8 cellular contexts compared by ENCODE assay signal in genomic region chr2:241844066-241844728, GRCh38. TPM values are rescaled to one million over a fixed set of nuclear protein-coding genes. Genes with fewer than 3 reads are reported as not detected.
DNase-seq lines count a peak whose midpoint lies in the region; ATAC-seq, FAIRE-seq and TF ChIP-seq lines count a peak whose summit lies in the region.

No MANE protein-coding gene starts in this region.

- H3K27me3 ChIP-seq in right lobe of liver, result no peaks in the 10 kb centered on the region

- peak overlapping the region in 1 of 3 donors; percentile 2 for H3K27ac ChIP-seq in right lobe of liver

- 27% methylated on average over 5 of the region's 65 CpGs for WGBS in right lobe of liver (ENCODE audit: insufficient coverage, low coverage, low lambda C conversion rate, missing lambda C conversion rate)

- H3K4me3 ChIP-seq in AG10803 (ENCODE audit: low read length) (peak overlapping the region; percentile 41), choroid plexus epithelial cell (ENCODE audit: low read depth, low read length) (peak overlapping the region; percentile 44), right lobe of liver (peak overlapping the region in 2 of 3 donors; percentile 26 to 42)

- peak; percentile 87 to 90 (median 89) for ATAC-seq in right lobe of liver

- peak; percentile 26 for DNase-seq in AG10803 (ENCODE audit: low read depth)
- no peak for DNase-seq in HTR-8/SVneo (ENCODE audit: insufficient read length, low spot score)
- peak; percentile 83 for DNase-seq in activated CD4-positive, CD25-positive, alpha-beta regulatory T cell treated with anti-CD3 and anti-CD28 coated beads, Interleukin-2, amount 50 U/mL, for 72 hours
- peak; percentile 33 for DNase-seq in choroid plexus epithelial cell (ENCODE audit: low read depth)
- peak; percentile 73 to 83 (median 73) for DNase-seq in right lobe of liver
- DNase-seq in stimulated activated CD4-positive, alpha-beta T cell treated with anti-CD3 and anti-CD28 coated beads, TNF-alpha, amount 100 ng/mL, for 4 hours (ENCODE audit: low read depth in 3 of 3), result peak; percentile 70 to 72 (median 72)
- no peak for DNase-seq in NCI-H446 treated with DMSO at 0.1 percent for 48 hours (lab: John Stamatoyannopoulos, UW)

- intact Hi-C loops in right lobe of liver (cut with DNase I), result no loop called here

- no peak for TF ChIP-seq CTCF in AG10803 (conservative IDR thresholded peaks at IDR 0.05; ENCODE audit: low read length)
- no peak for TF ChIP-seq CTCF in choroid plexus epithelial cell (conservative IDR thresholded peaks at IDR 0.05; ENCODE audit: low read depth, low read length)
- peak in 1 of 4 donors; percentile 25 for TF ChIP-seq CTCF in right lobe of liver (IDR thresholded peaks at IDR 0.05)

- no peaks in the 10 kb centered on the region for H3K9me3 ChIP-seq in right lobe of liver

- H3K4me1 ChIP-seq in right lobe of liver, result peaks cover 0 to 6% (median 2%) of the 10 kb centered on the region in 4 donors

- TF ChIP-seq POLR2A in GM19193 (IDR thresholded peaks at IDR 0.05; ENCODE audit: extremely low read depth, insufficient read depth, insufficient read length) (peak; percentile 51), right lobe of liver (IDR thresholded peaks at IDR 0.05) (peak; percentile 40)

- no peaks in the 10 kb centered on the region for H3K36me3 ChIP-seq in right lobe of liver

- peak; percentile 16 for FAIRE-seq in HTR-8/SVneo (lab: Jason Lieb, UNC)

RNA-seq across cellular contexts. Expression of gene PDCD1, which starts 14.5 kb away (rescaled TPM):
- under 1 TPM in 3 of 6 experiments, not detected in 3; 0.19 to 0.61 (median 0.20) TPM for total RNA-seq in right lobe of liver

RNA-seq across cellular contexts. Expression of gene RTP5, which starts 25.3 kb away (rescaled TPM):
- total RNA-seq in right lobe of liver, result not detected

RNA-seq across cellular contexts. Expression of gene NEU4, which starts 35.2 kb away (rescaled TPM):
- 10 to 100 TPM; 16.8 to 87.1 (median 76.2) TPM for total RNA-seq in right lobe of liver

Comparison
In these comparisons a context has a peak if more than half of its experiments do, and no peak if none do; other contexts are left out.
1. DNase-seq: peak in AG10803 (single experiment), activated CD4-positive, CD25-positive, alpha-beta regulatory T cell treated with anti-CD3 and anti-CD28 coated beads, Interleukin-2, amount 50 U/mL, for 72 hours (single experiment), choroid plexus epithelial cell (single experiment), right lobe of liver (3 of 3) and stimulated activated CD4-positive, alpha-beta T cell treated with anti-CD3 and anti-CD28 coated beads, TNF-alpha, amount 100 ng/mL, for 4 hours (3 of 3); none in HTR-8/SVneo (single experiment) and NCI-H446 treated with DMSO at 0.1 percent for 48 hours (single experiment).
2. Peak in every context shown above with its lines, with median percentiles within 50 percentile points of each other: H3K4me3 ChIP-seq.